Comparison of ENCODE assay signal across 21 cellular contexts in the genomic region with DNA sequence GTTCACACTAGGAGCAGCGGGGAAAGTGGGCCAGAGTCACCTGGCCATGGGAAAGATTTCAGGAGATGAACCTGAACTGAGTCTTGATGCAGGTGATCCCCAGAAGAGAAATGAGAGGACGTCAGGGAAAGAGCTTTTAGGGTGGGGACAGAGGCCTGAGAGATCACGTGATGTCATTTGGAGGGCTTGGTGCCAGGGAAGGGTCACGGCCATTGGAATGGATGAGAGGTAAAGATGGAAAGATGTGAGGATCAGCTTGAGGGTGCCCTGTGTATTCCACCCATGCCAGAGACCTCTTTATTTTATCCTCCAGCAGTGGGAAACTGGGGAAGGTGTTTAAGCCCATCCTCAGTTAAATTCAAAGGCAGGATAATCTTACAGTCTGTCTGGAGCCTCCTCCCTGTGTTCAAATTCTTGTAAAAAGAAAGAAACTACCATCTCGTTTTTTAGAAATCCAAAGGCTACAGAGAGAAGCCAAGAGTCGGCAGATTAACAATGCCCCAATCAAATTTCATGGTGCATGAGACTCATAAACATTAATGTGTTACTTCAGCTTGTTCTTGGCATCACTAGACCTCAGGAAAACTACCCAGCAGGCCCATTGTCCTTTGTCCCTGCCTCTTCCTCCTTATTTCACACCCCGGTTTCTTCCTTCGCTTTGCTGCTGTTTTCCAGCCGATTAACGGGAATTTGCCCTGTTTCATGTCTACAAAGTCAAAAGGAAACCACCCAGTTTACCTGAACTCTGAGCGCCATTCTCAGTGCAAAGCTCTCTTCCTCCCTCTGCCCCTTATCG.
A peak's percentile ranks its signal among the peaks of the same experiment; 100 is the strongest.
DNase-seq lines count a peak whose midpoint lies in the region; ATAC-seq and TF ChIP-seq lines count a peak whose summit lies in the region.
"Had no signal": no experiment of that assay in that cellular context is flagged by ENCODE, and none has a peak within 500 bp of the region (broad histone marks: within the 10 kb centered on the region; RNA-seq: fewer than 3 reads in every experiment).

No MANE protein-coding gene starts in this region.

- no peak overlapping the region for H2AFZ ChIP-seq in H9 (ENCODE audit: low read length)
- H2AFZ ChIP-seq: PC-9 had no signal

- no peak overlapping the region for H3K56ac ChIP-seq in H9 (ENCODE audit: insufficient read length, low read depth, low read length)

- H2BK5ac ChIP-seq in H9 (ENCODE audit: insufficient read length, low read length), result no peak overlapping the region

- H2BK120ac ChIP-seq in H9 (ENCODE audit: low read depth, low read length, poor library complexity, severe bottlenecking), result no peak overlapping the region

- H3K36me3 ChIP-seq in heart right ventricle (no peaks in the 10 kb centered on the region), subcutaneous abdominal adipose tissue (ENCODE audit: control insufficient read depth in 5 of 5, insufficient read depth in 5 of 5, low read length in 5 of 5) (no peaks in the 10 kb centered on the region)

- H3K9me3 ChIP-seq in heart right ventricle (no peaks in the 10 kb centered on the region), H9 (ENCODE audit: control insufficient read depth, low read depth, low read length) (no peaks in the 10 kb centered on the region), subcutaneous abdominal adipose tissue (ENCODE audit: control insufficient read depth in 5 of 5, low read length in 5 of 5) (no peaks in the 10 kb centered on the region)

- H2BK20ac ChIP-seq in H9 (ENCODE audit: low read depth, low read length, poor library complexity, severe bottlenecking), result no peak overlapping the region

- no peaks in the 10 kb centered on the region for H4K20me1 ChIP-seq in H9 (ENCODE audit: control insufficient read depth, insufficient read depth, insufficient read length)

- H4K5ac ChIP-seq in H9 (ENCODE audit: insufficient read length, low read depth, low read length), result no peak overlapping the region

- peak overlapping the region in 4 of 10 donors; percentile 6 to 25 (median 18) for H3K4me3 ChIP-seq in heart right ventricle
- H3K4me3 ChIP-seq in subcutaneous abdominal adipose tissue (ENCODE audit: low read depth in 1 of 5, low read length in 5 of 5), result peak overlapping the region in 3 of 5 donors; percentile 19 to 38 (median 32)
- H3K4me3 ChIP-seq: coronary artery, PC-9, SK-N-MC had no signal

- no peaks in the 10 kb centered on the region for H3K79me1 ChIP-seq in H9 (ENCODE audit: insufficient read depth, low read depth, low read length, poor library complexity, severe bottlenecking)

- H2BK15ac ChIP-seq in H9 (ENCODE audit: low read depth, low read length), result no peak overlapping the region

- no peak overlapping the region for H3K4me3 Mint-ChIP-seq in H9
- H3K4me3 Mint-ChIP-seq: HFFc6, immature natural killer cell, neural crest cell had no signal

- H3K27me3 ChIP-seq in heart right ventricle, result no peaks in the 10 kb centered on the region
- H3K27me3 ChIP-seq in H9 (ENCODE audit: insufficient read depth, low read length), result no peaks in the 10 kb centered on the region
- no peaks in the 10 kb centered on the region for H3K27me3 ChIP-seq in subcutaneous abdominal adipose tissue (ENCODE audit: control insufficient read depth in 5 of 5, insufficient read depth in 4 of 5, low read length in 5 of 5)

- H3K18ac ChIP-seq in H9 (ENCODE audit: insufficient read length, low read depth, low read length), result peak overlapping the region; percentile 22

- no peaks in the 10 kb centered on the region for H3K36me3 Mint-ChIP-seq in H9 (ENCODE audit: insufficient read depth in 1 of 3, low read depth in 3 of 3)

- H3T11ph ChIP-seq in H9 (ENCODE audit: low read length), result no peak overlapping the region

- ATAC-seq in heart right ventricle (peak in 4 of 8 donors; percentile 24 to 53 (median 44)), HG03196 (IDR thresholded peaks at IDR 0.05; ENCODE audit: unreplicated experiment) (no peak)

- H3K27me3 Mint-ChIP-seq in H9 (ENCODE audit: low read depth), result peaks cover 3% of the 10 kb centered on the region; the same call in 1 of the 2 replicates

- H2AK5ac ChIP-seq in H9 (ENCODE audit: insufficient read length, low read length), result no peak overlapping the region

- H3K4me1 Mint-ChIP-seq in H9, result peaks cover under 1 to 9% of the 10 kb centered on the region in 2 experiments; a peak in 3 of 4 replicates
- H3K4me1 Mint-ChIP-seq: neural crest cell had no signal

- no peak for TF ChIP-seq CTCF in heart right ventricle (IDR thresholded peaks at IDR 0.05)
- no peak for TF ChIP-seq CTCF in H9 (conservative IDR thresholded peaks at IDR 0.05)

- H4K91ac ChIP-seq in H9 (ENCODE audit: insufficient read length, low read depth, low read length), result no peak overlapping the region

- no peaks in the 10 kb centered on the region for H3K23me2 ChIP-seq in H9 (ENCODE audit: insufficient read length, low read depth, low read length, poor library complexity, severe bottlenecking)

- no peak overlapping the region for H4K8ac ChIP-seq in H9 (replicated peaks; ENCODE audit: insufficient read length, low read depth, low read length)

- WGBS in heart right ventricle, 2 donors, result 68 to 73% methylated on average over 12 of the region's 12 CpGs
- no CpG with 5 or more reads among the region's 12 CpGs for WGBS in H9 (ENCODE audit: extremely low coverage, insufficient read length, low lambda C conversion rate)

- no peak overlapping the region for H3K14ac ChIP-seq in H9 (ENCODE audit: insufficient read depth, low read length)

- H3K4me1 ChIP-seq in heart right ventricle, result peaks cover 9 to 65% (median 53%) of the 10 kb centered on the region in 9 donors
- no peaks in the 10 kb centered on the region for H3K4me1 ChIP-seq in H9 (ENCODE audit: insufficient read depth, low read length)
- peaks cover 6 to 44% (median 24%) of the 10 kb centered on the region in 5 donors for H3K4me1 ChIP-seq in subcutaneous abdominal adipose tissue (ENCODE audit: control insufficient read depth in 5 of 5, insufficient read depth in 5 of 5, low read length in 5 of 5)

- DNase-seq in heart right ventricle, result no peak
- DNase-seq in cardiac septum (ENCODE audit: low spot score), result no peak
- no peak for DNase-seq in H9
- peak; percentile 43 for DNase-seq in dermis blood vessel endothelial cell
- no peak for DNase-seq in cerebellar cortex (ENCODE audit: low spot score)
- no peak for DNase-seq in hypothalamus (lab: John Stamatoyannopoulos, UW)
- DNase-seq: activated gamma-delta T cell treated with Interleukin-2 at 50 U/mL for 16 hours, HFFc6, immature natural killer cell, mesendoderm, NCI-H1436, NCI-H2171 treated with DMSO at 0.1 percent for 48 hours, NCI-H82, PC-9, substantia nigra had no signal

- H3K23ac ChIP-seq in H9 (ENCODE audit: insufficient read length, low read depth, low read length), result no peak overlapping the region

- no peak overlapping the region for H3K4me2 ChIP-seq in H9 (ENCODE audit: insufficient read depth, insufficient read length, low read length)
- H3K4me2 ChIP-seq: PC-9 had no signal

- no peak overlapping the region for H3K27ac Mint-ChIP-seq in H9
- H3K27ac Mint-ChIP-seq: HFFc6 had no signal

- no peaks in the 10 kb centered on the region for H3K79me2 ChIP-seq in H9 (ENCODE audit: insufficient read depth, low read length)

- H2BK12ac ChIP-seq in H9 (ENCODE audit: insufficient read length, low read depth, low read length), result no peak overlapping the region

- H3K9ac ChIP-seq in H9 (ENCODE audit: extremely low read depth, insufficient read length, low read length) (no peak overlapping the region), subcutaneous abdominal adipose tissue (ENCODE audit: low read length in 5 of 5) (no peak overlapping the region)

- no peak overlapping the region for H3K4ac ChIP-seq in H9 (ENCODE audit: low read depth, low read length)

- no peaks in the 10 kb centered on the region for H3K9me3 Mint-ChIP-seq in H9
- H3K9me3 Mint-ChIP-seq: HFFc6, immature natural killer cell had no signal

- intact Hi-C loops in heart right ventricle (cut with DNase I) (loop anchor here in 1 of 10 donors (2.0 kb wide), 1 partner anchor 29 kb away; no protein-coding TSS in a partner anchor), cardiac septum (cut with DNase I) (no loop called here)

- H3K27ac ChIP-seq in heart right ventricle (peak overlapping the region; percentile 56 to 86 (median 68)), H9 (ENCODE audit: insufficient read length, low read depth, low read length) (no peak overlapping the region), subcutaneous abdominal adipose tissue (ENCODE audit: low read depth, low read length) (peak overlapping the region; percentile 17)
- H3K27ac ChIP-seq: epithelial cell of prostate, PC-9, SK-N-MC had no signal
